ENCODE assay signal across 34 cellular contexts in the genomic region with DNA sequence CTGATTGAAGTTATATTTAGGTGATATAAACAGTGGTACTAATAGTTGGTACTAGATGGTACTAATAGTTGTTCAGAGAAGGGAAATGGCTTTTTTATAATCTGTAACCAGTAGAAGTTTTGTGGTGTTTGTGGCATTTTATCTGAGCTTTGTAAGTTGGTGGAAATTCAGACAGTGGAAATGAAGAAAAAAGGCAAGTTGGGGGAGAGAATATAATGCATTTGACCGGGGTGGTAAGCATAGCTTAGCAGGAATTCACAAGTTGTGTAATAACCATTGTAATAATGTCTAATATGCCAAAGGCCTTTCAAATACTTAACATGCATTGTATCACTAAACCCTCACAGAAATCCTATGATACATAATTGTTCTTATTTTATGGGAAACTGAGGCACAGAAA. TPM values are rescaled to one million over a fixed set of nuclear protein-coding genes. Genes with fewer than 3 reads are reported as not detected.
DNase-seq lines count a peak whose midpoint lies in the region; ATAC-seq and TF ChIP-seq lines count a peak whose summit lies in the region.
"Had no signal": no experiment of that assay in that cellular context is flagged by ENCODE, and none has a peak within 500 bp of the region (broad histone marks: within the 10 kb centered on the region; RNA-seq: fewer than 3 reads in every experiment).

No MANE protein-coding gene starts in this region.

- POLR2A ChIA-PET in activated B cell treated with CpG ODN at 0.5 μM for 24 hours (lab: Charles Lee) = no interaction called here

- H3K36me3 ChIP-seq in gastroesophageal sphincter (no peaks in the 10 kb centered on the region), sigmoid colon (no peaks in the 10 kb centered on the region)
- H3K36me3 ChIP-seq: left ventricle myocardium inferior, tibial nerve had no signal

- no peak overlapping the region for H3K27ac ChIP-seq in gastroesophageal sphincter
- no peak overlapping the region for H3K27ac ChIP-seq in sigmoid colon
- H3K27ac ChIP-seq: left ventricle myocardium inferior, PC-9, tibial nerve had no signal

- H3K36me3 Mint-ChIP-seq in activated T-cell treated with anti-CD3 and anti-CD28 coated beads, Interleukin-2, amount 50 U/mL, for 72 hours (ENCODE audit: insufficient read depth in 2 of 2) = peaks cover 3 to 4% of the 10 kb centered on the region in 2 donors
- H3K36me3 Mint-ChIP-seq in activated T-cell treated with anti-CD3 and anti-CD28 coated beads, Interleukin-2, amount 50 U/mL, for 4 hours (ENCODE audit: insufficient read depth) = peaks cover 2% of the 10 kb centered on the region
- H3K36me3 Mint-ChIP-seq in activated B cell treated with CpG ODN at 0.5 μM for 24 hours (ENCODE audit: low read depth) = no peaks in the 10 kb centered on the region
- H3K36me3 Mint-ChIP-seq in central memory CD8-positive, alpha-beta T cell (ENCODE audit: insufficient read depth) = peaks cover 16% of the 10 kb centered on the region

- no peak for TF ChIP-seq POLR2A in gastroesophageal sphincter (IDR thresholded peaks at IDR 0.05)
- no peak for TF ChIP-seq POLR2A in sigmoid colon (IDR thresholded peaks at IDR 0.05)

- H3K27me3 ChIP-seq in gastroesophageal sphincter = no peaks in the 10 kb centered on the region
- no peaks in the 10 kb centered on the region for H3K27me3 ChIP-seq in sigmoid colon
- H3K27me3 ChIP-seq: tibial nerve had no signal

- peaks cover 0 to 1% of the 10 kb centered on the region in 2 donors for H3K9me3 Mint-ChIP-seq in activated T-cell treated with anti-CD3 and anti-CD28 coated beads, Interleukin-2, amount 50 U/mL, for 72 hours
- H3K9me3 Mint-ChIP-seq in activated T-cell treated with anti-CD3 and anti-CD28 coated beads, Interleukin-2, amount 50 U/mL, for 4 hours = no peaks in the 10 kb centered on the region
- H3K9me3 Mint-ChIP-seq in activated B cell treated with CpG ODN at 0.5 μM for 24 hours = no peaks in the 10 kb centered on the region
- H3K9me3 Mint-ChIP-seq in central memory CD8-positive, alpha-beta T cell = no peaks in the 10 kb centered on the region
- H3K9me3 Mint-ChIP-seq: H9 had no signal

- H3K4me3 ChIP-seq in gastroesophageal sphincter (no peak overlapping the region), sigmoid colon (no peak overlapping the region)
- H3K4me3 ChIP-seq: left ventricle myocardium inferior, PC-9, smooth muscle cell, tibial nerve had no signal

- TF ChIP-seq CTCF in activated B cell treated with CpG ODN at 0.5 μM for 24 hours (IDR thresholded peaks at IDR 0.05) (no peak), gastroesophageal sphincter (IDR thresholded peaks at IDR 0.05) (no peak), sigmoid colon (IDR thresholded peaks at IDR 0.05) (no peak)

- no peak for ATAC-seq in activated T-cell treated with anti-CD3 and anti-CD28 coated beads, Interleukin-2, amount 50 U/mL, for 72 hours (replicated peaks in 1 of 2)
- no peak for ATAC-seq in activated T-cell treated with anti-CD3 and anti-CD28 coated beads, Interleukin-2, amount 50 U/mL, for 4 hours
- ATAC-seq in activated B cell treated with CpG ODN at 0.5 μM for 24 hours (ENCODE audit: low read depth) = no peak
- ATAC-seq in central memory CD8-positive, alpha-beta T cell (replicated peaks; ENCODE audit: extremely low read depth, poor library complexity, severe bottlenecking) = no peak
- no peak for ATAC-seq in gastroesophageal sphincter
- ATAC-seq: Right ventricle myocardium inferior had no signal

- CTCF ChIA-PET in activated B cell treated with CpG ODN at 0.5 μM for 24 hours (lab: Charles Lee) = no interaction called here

- H3K4me1 Mint-ChIP-seq in activated T-cell treated with anti-CD3 and anti-CD28 coated beads, Interleukin-2, amount 50 U/mL, for 72 hours (ENCODE audit: low read depth) = peaks cover 83% of the 10 kb centered on the region
- peaks cover 40% of the 10 kb centered on the region for H3K4me1 Mint-ChIP-seq in activated T-cell treated with anti-CD3 and anti-CD28 coated beads, Interleukin-2, amount 50 U/mL, for 4 hours (ENCODE audit: low read depth)
- peaks cover 58% of the 10 kb centered on the region for H3K4me1 Mint-ChIP-seq in activated B cell treated with CpG ODN at 0.5 μM for 24 hours
- H3K4me1 Mint-ChIP-seq in central memory CD8-positive, alpha-beta T cell = peaks cover 42% of the 10 kb centered on the region
- H3K4me1 Mint-ChIP-seq: H9 had no signal

- H3K4me3 Mint-ChIP-seq in activated T-cell treated with anti-CD3 and anti-CD28 coated beads, Interleukin-2, amount 50 U/mL, for 72 hours = peak overlapping the region in 1 of 2 donors; percentile 0
- no peak overlapping the region for H3K4me3 Mint-ChIP-seq in activated T-cell treated with anti-CD3 and anti-CD28 coated beads, Interleukin-2, amount 50 U/mL, for 4 hours
- no peak overlapping the region for H3K4me3 Mint-ChIP-seq in activated B cell treated with CpG ODN at 0.5 μM for 24 hours
- H3K4me3 Mint-ChIP-seq in central memory CD8-positive, alpha-beta T cell = no peak overlapping the region
- H3K4me3 Mint-ChIP-seq: H9 had no signal

- H3K4me1 ChIP-seq in gastroesophageal sphincter = no peaks in the 10 kb centered on the region
- no peaks in the 10 kb centered on the region for H3K4me1 ChIP-seq in sigmoid colon
- H3K4me1 ChIP-seq: Caco-2, left ventricle myocardium inferior had no signal

- no peak for DNase-seq in activated T-cell treated with anti-CD3 and anti-CD28 coated beads, Interleukin-2, amount 50 U/mL, for 72 hours
- DNase-seq in activated T-cell treated with anti-CD3 and anti-CD28 coated beads, Interleukin-2, amount 50 U/mL, for 4 hours = no peak
- no peak for DNase-seq in activated B cell treated with CpG ODN at 0.5 μM for 24 hours
- no peak for DNase-seq in central memory CD8-positive, alpha-beta T cell (ENCODE audit: low spot score in 2 of 2)
- DNase-seq in pons (ENCODE audit: low spot score) = no peak
- DNase-seq in sigmoid colon = no peak
- DNase-seq: activated CD4-positive, alpha-beta T cell treated with anti-CD3 and anti-CD28 coated beads, Interleukin-2, amount 50 U/mL, for 48 hours; activated CD4-positive, CD25-positive, alpha-beta regulatory T cell; activated naive CD4-positive, alpha-beta T cell treated with Interleukin-2 at 50 U/mL for 16 hours; activated T-cell treated with anti-CD3 and anti-CD28 coated beads, Interleukin-2, amount 50 U/mL, for 1 hour; anterior cingulate cortex; Caco-2; caudate nucleus; dermis blood vessel endothelial cell; DMS79; GF-D8; H9; IMR-90; islet precursor cell; left ventricle myocardium inferior; mesendoderm; NCI-H1092 treated with DMSO at 0.1 percent for 48 hours; NCI-H187; NCI-H2171 treated with DMSO at 0.1 percent for 48 hours; NCI-H524 treated with DMSO at 0.1 percent for 48 hours; NK-92 treated with Interleukin-12 subunit alpha and Interleukin-12 subunit beta, amount 100 ng/mL, for 24 hours; PC-9; stimulated activated CD4-positive, alpha-beta T cell treated with anti-CD3 and anti-CD28 coated beads, Interleukin-1b, Interleukin-23, amount 100 ng/mL, for 48 hours; T-helper 9 cell had no signal

- TF ChIP-seq EP300 in gastroesophageal sphincter (IDR thresholded peaks at IDR 0.05) (no peak), sigmoid colon (IDR thresholded peaks at IDR 0.05) (no peak)

- peak overlapping the region; percentile 3 for H3K27ac Mint-ChIP-seq in activated T-cell treated with anti-CD3 and anti-CD28 coated beads, Interleukin-2, amount 50 U/mL, for 72 hours
- peak overlapping the region; percentile 13 for H3K27ac Mint-ChIP-seq in activated B cell treated with CpG ODN at 0.5 μM for 24 hours
- peak overlapping the region; percentile 4 for H3K27ac Mint-ChIP-seq in central memory CD8-positive, alpha-beta T cell (ENCODE audit: low read depth)
- H3K27ac Mint-ChIP-seq: H9 had no signal

- H3K9me3 ChIP-seq in gastroesophageal sphincter (no peaks in the 10 kb centered on the region), sigmoid colon (no peaks in the 10 kb centered on the region)
- H3K9me3 ChIP-seq: Caco-2, left ventricle myocardium inferior, tibial nerve had no signal

- no peaks in the 10 kb centered on the region for H3K27me3 Mint-ChIP-seq in activated T-cell treated with anti-CD3 and anti-CD28 coated beads, Interleukin-2, amount 50 U/mL, for 72 hours (ENCODE audit: low read depth)
- no peaks in the 10 kb centered on the region for H3K27me3 Mint-ChIP-seq in activated T-cell treated with anti-CD3 and anti-CD28 coated beads, Interleukin-2, amount 50 U/mL, for 4 hours (ENCODE audit: low read depth)
- H3K27me3 Mint-ChIP-seq in activated B cell treated with CpG ODN at 0.5 μM for 24 hours = no peaks in the 10 kb centered on the region
- H3K27me3 Mint-ChIP-seq in central memory CD8-positive, alpha-beta T cell = no peaks in the 10 kb centered on the region

- 67 to 82% methylated on average over 1 of the region's 1 CpG for WGBS in gastroesophageal sphincter (ENCODE audit: low coverage in 1 of 2), 2 donors
- 41 to 81% methylated on average over 1 of the region's 1 CpG for whole genome bisulfite sequencing in sigmoid colon, 2 donors

- intact Hi-C loops in activated B cell treated with CpG ODN at 0.5 μM for 24 hours (cut with micrococcal nuclease) = no loop called here
- intact Hi-C loops in sigmoid colon (cut with DNase I) = no loop called here

RNA-seq across cellular contexts. Expression of a gene that starts 36.3 kb away (rescaled TPM):
- total RNA-seq in activated T-cell treated with anti-CD3 and anti-CD28 coated beads, Interleukin-2, amount 50 U/mL, for 72 hours = 10 to 100 TPM in 1 of 2 donors, 1 to 10 TPM in 1; 7.9 to 13.5 TPM
- under 1 TPM; 0.15 to 0.71 (median 0.19) TPM for total RNA-seq in activated T-cell treated with anti-CD3 and anti-CD28 coated beads, Interleukin-2, amount 50 U/mL, for 4 hours
- total RNA-seq in activated B cell treated with CpG ODN at 0.5 μM for 24 hours (not detected in 2 replicates), gastroesophageal sphincter (under 1 TPM in 2 of 4 donors, not detected in 2; 0.15 to 0.81 TPM), sigmoid colon (under 1 TPM in 3 of 4 donors, not detected in 1; under 0.01 to 0.27 (median 0.16) TPM)
- under 1 TPM in 1 of 3 donors, not detected in 2; 0.26 TPM for polyA plus RNA-seq in sigmoid colon
- total RNA-seq: Caco-2, dermis blood vessel endothelial cell, H9, IMR-90, left ventricle myocardium inferior, PC-9, Right ventricle myocardium inferior, smooth muscle cell had no signal
- polyA plus RNA-seq: BJ, IMR-90, smooth muscle cell had no signal
